ENCODE assay signal across 8 cellular contexts in the genomic region with DNA sequence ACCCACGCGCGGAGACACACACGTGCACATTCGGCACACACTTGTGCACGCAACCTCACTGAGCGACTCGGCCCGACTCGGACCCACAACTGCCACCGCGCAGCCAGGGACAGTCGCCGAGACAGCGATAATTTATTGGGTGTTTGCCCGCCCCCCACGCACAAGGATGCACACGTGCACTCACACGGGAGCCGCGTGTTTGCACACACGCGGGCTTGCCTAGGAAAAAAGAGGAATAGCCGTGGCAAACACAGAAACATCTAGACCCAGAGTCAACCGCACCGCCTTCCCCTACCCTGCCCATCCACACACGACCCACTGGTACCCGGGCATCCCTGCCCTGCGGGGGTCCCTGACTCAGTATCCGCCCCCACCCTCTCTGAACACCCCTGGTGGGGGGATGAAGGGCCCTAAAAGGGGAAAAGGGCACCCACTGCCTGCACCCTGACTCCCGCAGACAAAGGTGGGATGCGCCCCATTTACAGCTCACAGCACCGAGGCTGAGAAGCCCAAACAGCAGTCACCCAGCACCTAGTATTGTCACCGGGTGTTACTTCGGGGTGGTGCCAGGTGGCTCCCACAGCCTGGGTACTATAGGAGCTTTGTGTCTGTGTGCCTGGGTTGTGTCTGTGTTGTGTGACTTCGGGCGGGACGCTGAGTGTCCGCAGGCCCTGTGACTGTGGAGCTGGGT. TPM values are rescaled to one million over a fixed set of nuclear protein-coding genes. Genes with fewer than 3 reads are reported as not detected.
DNase-seq lines count a peak whose midpoint lies in the region; ATAC-seq and TF ChIP-seq lines count a peak whose summit lies in the region.
"Had no signal": no experiment of that assay in that cellular context is flagged by ENCODE, and none has a peak within 500 bp of the region (broad histone marks: within the 10 kb centered on the region; RNA-seq: fewer than 3 reads in every experiment).

No MANE protein-coding gene starts in this region.

- TF ChIP-seq POLR2A in gastrocnemius medialis (IDR thresholded peaks at IDR 0.05): no peak

- CTCF ChIA-PET in activated CD8-positive, alpha-beta T cell treated with anti-CD3 and anti-CD28 coated beads, Interleukin-2, amount 10 ng/mL, durations not matched to agents 7 days and 5 days (lab: Charles Lee): interaction anchor here (1.8 to 9.3 kb wide), 5 partner anchors 29 to 139 kb away, joined by 6 to 110 read pairs (median 9); a partner anchor contains a TSS

- H3K4me1 ChIP-seq in heart right ventricle (peaks cover 29 to 87% (median 78%) of the 10 kb centered on the region in 9 donors), gastrocnemius medialis (peaks cover 18 to 53% of the 10 kb centered on the region in 2 donors)

- peaks cover 76% of the 10 kb centered on the region for H3K4me1 Mint-ChIP-seq in HFFc6 (ENCODE audit: low read depth)
- H3K4me1 Mint-ChIP-seq in activated CD8-positive, alpha-beta T cell treated with anti-CD3 and anti-CD28 coated beads, Interleukin-2, amount 10 ng/mL, durations not matched to agents 7 days and 5 days (ENCODE audit: low read depth): peaks cover 77% of the 10 kb centered on the region

- ATAC-seq in activated CD8-positive, alpha-beta T cell treated with anti-CD3 and anti-CD28 coated beads, Interleukin-2, amount 10 ng/mL, durations not matched to agents 7 days and 5 days: peak; percentile 9
- peak in 1 of 8 donors; percentile 1 for ATAC-seq in heart right ventricle
- ATAC-seq in gastrocnemius medialis: no peak
- no peak for ATAC-seq in HG03280 (IDR thresholded peaks at IDR 0.05; ENCODE audit: unreplicated experiment)

- no peaks in the 10 kb centered on the region for H3K36me3 ChIP-seq in heart right ventricle
- no peaks in the 10 kb centered on the region for H3K36me3 ChIP-seq in gastrocnemius medialis

- H3K27me3 ChIP-seq in heart right ventricle (peaks cover 0 to 15% (median 0%) of the 10 kb centered on the region in 7 donors), gastrocnemius medialis (peaks cover 20 to 26% (median 21%) of the 10 kb centered on the region in 3 donors)

- no peaks in the 10 kb centered on the region for H3K9me3 ChIP-seq in heart right ventricle
- H3K9me3 ChIP-seq in gastrocnemius medialis: no peaks in the 10 kb centered on the region

- peaks cover 9% of the 10 kb centered on the region for H3K27me3 Mint-ChIP-seq in HFFc6 (ENCODE audit: insufficient read depth)
- no peaks in the 10 kb centered on the region for H3K27me3 Mint-ChIP-seq in activated CD8-positive, alpha-beta T cell treated with anti-CD3 and anti-CD28 coated beads, Interleukin-2, amount 10 ng/mL, durations not matched to agents 7 days and 5 days (ENCODE audit: low read depth)

- 14% methylated on average over 37 to 39 of the region's 39 CpGs for WGBS in heart right ventricle, 2 donors

- DNase-seq in HFFc6 (no peak), heart right ventricle (no peak), gastrocnemius medialis (no peak), NCI-H524 (lab: John Stamatoyannopoulos, UW) (no peak), 8988T (no peak)
- DNase-seq in activated CD8-positive, alpha-beta T cell treated with anti-CD3 and anti-CD28 coated beads, Interleukin-2, amount 10 ng/mL, durations not matched to agents 7 days and 5 days: peak; percentile 59

- H3K36me3 Mint-ChIP-seq in HFFc6 (ENCODE audit: low read depth): no peaks in the 10 kb centered on the region
- peaks cover 23% of the 10 kb centered on the region for H3K36me3 Mint-ChIP-seq in activated CD8-positive, alpha-beta T cell treated with anti-CD3 and anti-CD28 coated beads, Interleukin-2, amount 10 ng/mL, durations not matched to agents 7 days and 5 days (ENCODE audit: low read depth)

- H3K9me3 Mint-ChIP-seq in HFFc6: no peaks in the 10 kb centered on the region
- H3K9me3 Mint-ChIP-seq in activated CD8-positive, alpha-beta T cell treated with anti-CD3 and anti-CD28 coated beads, Interleukin-2, amount 10 ng/mL, durations not matched to agents 7 days and 5 days (ENCODE audit: insufficient read depth): no peaks in the 10 kb centered on the region

- TF ChIP-seq CTCF in HFFc6 (IDR thresholded peaks at IDR 0.05) (no peak), heart right ventricle (IDR thresholded peaks at IDR 0.05) (no peak), gastrocnemius medialis (IDR thresholded peaks at IDR 0.05 in 4 of 5, conservative IDR thresholded peaks at IDR 0.05 in 1 of 5) (no peak)

- peak overlapping the region; percentile 96 for H3K27ac Mint-ChIP-seq in HFFc6
- H3K27ac Mint-ChIP-seq in activated CD8-positive, alpha-beta T cell treated with anti-CD3 and anti-CD28 coated beads, Interleukin-2, amount 10 ng/mL, durations not matched to agents 7 days and 5 days: peak overlapping the region; percentile 94

- peak overlapping the region; percentile 80 for H3K4me3 Mint-ChIP-seq in HFFc6
- peak overlapping the region; percentile 74 for H3K4me3 Mint-ChIP-seq in activated CD8-positive, alpha-beta T cell treated with anti-CD3 and anti-CD28 coated beads, Interleukin-2, amount 10 ng/mL, durations not matched to agents 7 days and 5 days

- in situ Hi-C loops in gastrocnemius medialis (cut with MboI; ENCODE audit: low sequenced_read_pairs in 4 of 4): loop anchor here in 2 of 4 donors (25.0 kb wide), 1 partner anchor 156 kb away; a partner anchor contains a TSS

- POLR2A ChIA-PET in activated CD8-positive, alpha-beta T cell treated with anti-CD3 and anti-CD28 coated beads, Interleukin-2, amount 10 ng/mL, durations not matched to agents 7 days and 5 days (lab: Charles Lee): interaction anchor here (0.6 to 5.6 kb wide), 7 partner anchors 10 to 414 kb away, joined by 3 to 61 read pairs (median 5); a partner anchor contains a TSS

- H3K4me3 ChIP-seq in heart right ventricle (peak overlapping the region in 9 of 10 donors; percentile 19 to 82 (median 76)), gastrocnemius medialis (peak overlapping the region; percentile 47 to 69 (median 62))

- H3K27ac ChIP-seq in heart right ventricle: peak overlapping the region; percentile 78 to 99 (median 96)
- H3K27ac ChIP-seq in gastrocnemius medialis: peak overlapping the region; percentile 83 to 92 (median 84)

- intact Hi-C loops in heart right ventricle (cut with DNase I): loop anchor here in 6 of 10 donors (5.0 to 10.0 kb wide), 4 partner anchors 133 to 213 kb away; a partner anchor contains a TSS
- intact Hi-C loops in gastrocnemius medialis (cut with DNase I; ENCODE audit: low total_unique reads): loop anchor here (10.0 kb wide), 1 partner anchor 213 kb away; a partner anchor contains a TSS

RNA-seq across cellular contexts. Expression of a gene that starts 1.0 kb away (rescaled TPM):
- total RNA-seq in HFFc6 (2021; fragmentation: NEBNext Ultra II Directional; extraction: Animal tissue kit (Norgen Biotek cat#: 25700)): 10 to 100 TPM; 76.4 to 84.3 (median 80.4) TPM
- total RNA-seq in activated CD8-positive, alpha-beta T cell treated with anti-CD3 and anti-CD28 coated beads, Interleukin-2, amount 10 ng/mL, durations not matched to agents 7 days and 5 days: 100 to 1,000 TPM; 198 to 204 TPM
- total RNA-seq in heart right ventricle (10 to 100 TPM; 17.6 to 47.1 (median 27.3) TPM), gastrocnemius medialis (10 to 100 TPM; 24.7 to 65.2 (median 44.1) TPM)
- 10 to 100 TPM; 41.3 to 51.6 TPM for polyA plus RNA-seq in heart right ventricle

RNA-seq across cellular contexts. Expression of a gene that starts 19.8 kb away (rescaled TPM):
- 1 to 10 TPM; 2.3 to 3.7 (median 3.2) TPM for total RNA-seq in HFFc6 (2021; fragmentation: NEBNext Ultra II Directional; extraction: Animal tissue kit (Norgen Biotek cat#: 25700))
- total RNA-seq in activated CD8-positive, alpha-beta T cell treated with anti-CD3 and anti-CD28 coated beads, Interleukin-2, amount 10 ng/mL, durations not matched to agents 7 days and 5 days: 10 to 100 TPM; 26.7 to 33.5 TPM
- total RNA-seq in heart right ventricle (10 to 100 TPM; 12.6 to 40.7 (median 18.0) TPM), gastrocnemius medialis (10 to 100 TPM in 1 of 4 donors, 1 to 10 TPM in 3; 5.1 to 29.1 (median 7.8) TPM)
- 100 to 1,000 TPM in 1 of 2 donors, 10 to 100 TPM in 1; 21.4 to 137 TPM for polyA plus RNA-seq in heart right ventricle

RNA-seq across cellular contexts. Expression of a gene that starts 20.8 kb away (rescaled TPM):
- not detected for total RNA-seq in HFFc6 (2021; fragmentation: NEBNext Ultra II Directional; extraction: Animal tissue kit (Norgen Biotek cat#: 25700))
- total RNA-seq in activated CD8-positive, alpha-beta T cell treated with anti-CD3 and anti-CD28 coated beads, Interleukin-2, amount 10 ng/mL, durations not matched to agents 7 days and 5 days: under 1 TPM; 0.53 to 0.68 TPM
- total RNA-seq in heart right ventricle (10 to 100 TPM in 1 of 10 donors, 1 to 10 TPM in 7, under 1 TPM in 2; 0.57 to 13.3 (median 1.8) TPM), gastrocnemius medialis (1 to 10 TPM in 3 of 4 donors, under 1 TPM in 1; 0.34 to 4.2 (median 2.3) TPM)
- 1 to 10 TPM; 1.1 to 2.2 TPM for polyA plus RNA-seq in heart right ventricle
- total RNA-seq: T-helper 1 cell treated with Interleukin-12 subunit alpha and Interleukin-12 subunit beta and Interleukin-4 antibody, amounts not matched to agents 30 ng/mL and 1 ng/mL, for 36 hours had no signal

RNA-seq across cellular contexts. Expression of a gene that starts 32.2 kb away (rescaled TPM):
- 10 to 100 TPM; 21.3 to 36.9 (median 24.9) TPM for total RNA-seq in HFFc6 (2021; fragmentation: NEBNext Ultra II Directional; extraction: Animal tissue kit (Norgen Biotek cat#: 25700))
- not detected for total RNA-seq in activated CD8-positive, alpha-beta T cell treated with anti-CD3 and anti-CD28 coated beads, Interleukin-2, amount 10 ng/mL, durations not matched to agents 7 days and 5 days
- total RNA-seq in heart right ventricle (1 to 10 TPM in 4 of 10 donors, under 1 TPM in 6; 0.44 to 2.5 (median 0.79) TPM), gastrocnemius medialis (1 to 10 TPM in 2 of 4 donors, not detected in 2; 1.4 to 2.7 TPM)
- polyA plus RNA-seq in heart right ventricle: under 1 TPM; 0.44 to 0.62 TPM
